Comparison of ENCODE assay signal across 8 cellular contexts in the genomic region with DNA sequence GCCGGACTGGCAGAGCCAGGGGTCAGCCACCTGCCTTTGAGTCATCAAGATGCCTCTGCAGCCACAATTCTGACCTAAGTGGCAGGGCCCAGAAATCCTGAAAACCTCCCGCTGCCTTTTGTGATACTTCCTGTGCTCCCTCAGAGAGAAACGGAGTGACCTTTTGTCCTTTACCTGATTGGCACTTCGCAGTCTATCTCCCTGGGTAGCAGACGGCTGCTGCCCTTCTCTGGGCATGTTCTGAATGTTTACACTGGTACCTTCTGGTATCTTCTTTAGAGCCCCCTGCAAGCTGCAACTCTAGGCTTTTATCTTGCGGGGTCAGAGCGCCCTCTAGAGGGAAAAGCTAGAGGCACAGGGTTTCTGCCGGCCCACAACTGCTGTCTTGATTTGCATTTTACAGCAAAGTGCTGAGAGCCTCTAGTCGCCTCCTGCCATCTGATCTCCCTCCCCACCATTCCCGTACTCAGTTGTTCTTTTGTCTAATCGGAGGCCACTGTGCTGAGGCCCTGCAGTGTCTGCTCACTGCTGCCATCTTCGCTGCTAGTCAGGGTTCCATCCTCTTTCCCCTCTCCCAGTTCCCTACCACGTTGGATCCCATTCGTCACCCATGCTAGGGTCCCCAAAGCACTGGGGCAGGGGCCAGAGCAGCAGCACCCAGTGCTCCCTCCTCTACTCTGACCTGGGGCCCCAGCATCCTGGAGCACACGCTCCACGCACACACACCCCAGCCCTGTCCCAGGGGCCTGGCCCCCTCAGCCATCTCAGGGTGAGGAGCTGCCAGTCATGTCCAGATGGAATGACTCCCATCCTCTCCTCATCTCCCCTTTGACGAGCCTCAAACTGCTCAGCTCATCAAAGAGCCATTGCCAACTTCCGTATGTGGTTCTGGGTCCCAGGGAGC. TPM values are rescaled to one million over a fixed set of nuclear protein-coding genes. Genes with fewer than 3 reads are reported as not detected.
DNase-seq lines count a peak whose midpoint lies in the region; ATAC-seq and TF ChIP-seq lines count a peak whose summit lies in the region.

No MANE protein-coding gene starts in this region.

- peaks cover 27% of the 10 kb centered on the region for H3K4me1 ChIP-seq in OCI-LY3 (ENCODE audit: low read length)

- H2AFZ ChIP-seq in OCI-LY3 (ENCODE audit: low read depth, low read length): no peak overlapping the region

- no peak overlapping the region for H3K4me3 ChIP-seq in OCI-LY3 (ENCODE audit: low read length)
- H3K4me3 ChIP-seq in epithelial cell of proximal tubule (ENCODE audit: low read depth, low read length): no peak overlapping the region

- peaks cover 31% of the 10 kb centered on the region for H3K36me3 ChIP-seq in OCI-LY3 (replicated peaks; ENCODE audit: low read depth, low read length)

- H3K27me3 Mint-ChIP-seq in CD14-positive monocyte (ENCODE audit: low read depth in 3 of 3) (no peaks in the 10 kb centered on the region), naive B cell (no peaks in the 10 kb centered on the region)

- H3K27ac Mint-ChIP-seq in CD14-positive monocyte (peak overlapping the region; percentile 77 to 96 (median 89)), naive B cell (peak overlapping the region in 4 of 6 donors; percentile 43 to 69 (median 61))

- no peaks in the 10 kb centered on the region for H3K9me3 ChIP-seq in OCI-LY3 (ENCODE audit: insufficient read depth, low read length)

- H3K27me3 ChIP-seq in OCI-LY3 (ENCODE audit: low read depth, low read length): no peaks in the 10 kb centered on the region

- ATAC-seq in naive B cell (ENCODE audit: low read depth in 2 of 2) (peak; percentile 63), HG02588 (IDR thresholded peaks at IDR 0.05; ENCODE audit: unreplicated experiment) (no peak)

- intact Hi-C loops in CD14-positive monocyte (cut with micrococcal nuclease): no loop called here

- peaks cover 44 to 61% of the 10 kb centered on the region in 2 donors for H3K36me3 Mint-ChIP-seq in CD14-positive monocyte
- peaks cover 0 to 24% of the 10 kb centered on the region in 2 donors for H3K36me3 Mint-ChIP-seq in naive B cell

- H3K9me3 Mint-ChIP-seq in CD14-positive monocyte: no peaks in the 10 kb centered on the region
- H3K9me3 Mint-ChIP-seq in naive B cell: no peaks in the 10 kb centered on the region

- H3K4me1 Mint-ChIP-seq in CD14-positive monocyte (peaks cover 59% of the 10 kb centered on the region), naive B cell (peaks cover 5 to 20% (median 14%) of the 10 kb centered on the region in 3 donors)

- H3K4me3 Mint-ChIP-seq in CD14-positive monocyte (no peak overlapping the region), naive B cell (no peak overlapping the region)

- peaks cover 14% of the 10 kb centered on the region; the same call in 1 of the 2 replicates for H3K79me2 ChIP-seq in OCI-LY3 (ENCODE audit: low read length)

- TF ChIP-seq CTCF in CD14-positive monocyte (IDR thresholded peaks at IDR 0.05) (peak; percentile 82), OCI-LY3 (IDR thresholded peaks at IDR 0.05; ENCODE audit: low read depth, low read length) (peak; percentile 99), epithelial cell of proximal tubule (conservative IDR thresholded peaks at IDR 0.05; ENCODE audit: low read depth, low read length) (peak; percentile 97)

- peak; percentile 42 for DNase-seq in CD14-positive monocyte (ENCODE audit: low spot score)
- DNase-seq in HS-27A (ENCODE audit: low read depth): peak; percentile 8
- peak; percentile 35 for DNase-seq in activated T-cell treated with anti-CD3 and anti-CD28 coated beads for 4 hours
- DNase-seq in epithelial cell of proximal tubule (ENCODE audit: low read depth): peak; percentile 33
- DNase-seq in naive B cell: peak; percentile 27
- DNase-seq in stimulated activated naive CD4-positive, alpha-beta T cell treated with Interleukin-2 at 50 U/mL for 16 hours (lab: John Stamatoyannopoulos, UW): peak; percentile 28

- no peaks in the 10 kb centered on the region for H4K20me1 ChIP-seq in OCI-LY3 (ENCODE audit: insufficient read depth, low read length)

- peak overlapping the region; percentile 2; the same call in 1 of the 2 replicates for H3K4me2 ChIP-seq in OCI-LY3 (ENCODE audit: low read length)

- H3K9ac ChIP-seq in OCI-LY3 (ENCODE audit: low read length): no peak overlapping the region

- H3K27ac ChIP-seq in OCI-LY3 (ENCODE audit: low read length): no peak overlapping the region

RNA-seq across cellular contexts. Expression of a gene that starts 26.7 kb away (rescaled TPM):
- 1 to 10 TPM; 1.9 to 3.9 TPM for polyA plus RNA-seq in CD14-positive monocyte
- 3.2 and 5.3 TPM in 2 replicates for total RNA-seq in epithelial cell of proximal tubule
- 1 to 10 TPM; 4.0 to 8.5 (median 4.7) TPM for polyA plus RNA-seq in naive B cell (ENCODE audit: low read depth in 6 of 6)

RNA-seq across cellular contexts. Expression of a gene that starts 47.6 kb away (rescaled TPM):
- polyA plus RNA-seq in CD14-positive monocyte (100 to 1,000 TPM; 146 to 164 TPM), naive B cell (ENCODE audit: low read depth in 6 of 6) (100 to 1,000 TPM in 5 of 6 donors, 10 to 100 TPM in 1; 96.6 to 137 (median 122) TPM)
- total RNA-seq in epithelial cell of proximal tubule: 152 and 157 TPM in 2 replicates
